In genomic region chr1:94935059-94935458, GRCh38 we compare ENCODE assay signal across 32 cellular contexts.
"Had no signal": no experiment of that assay in that cellular context is flagged by ENCODE, and none has a peak within 500 bp of the region (broad histone marks: within the 10 kb centered on the region; RNA-seq: fewer than 3 reads in every experiment).

No MANE protein-coding gene starts in this region.

- H3K4me3 ChIP-seq: body of pancreas, cardiac muscle cell, coronary artery, dorsolateral prefrontal cortex, gastrocnemius medialis, neural progenitor cell, spleen, testis, uterus had no signal

- FAIRE-seq: keratinocyte had no signal

- H3K36me3 ChIP-seq: cardiac muscle cell, gastrocnemius medialis, neural progenitor cell, spleen, uterus had no signal

- H3K36me3 Mint-ChIP-seq: activated naive CD4-positive, alpha-beta T cell treated with anti-CD3 and anti-CD28 coated beads, Interleukin-2, amount 50 U/mL, for 72 hours had no signal

- H3K9me3 Mint-ChIP-seq: activated naive CD4-positive, alpha-beta T cell treated with anti-CD3 and anti-CD28 coated beads, Interleukin-2, amount 50 U/mL, for 72 hours; activated T-cell treated with anti-CD3 and anti-CD28 coated beads, Interleukin-2, amount 50 U/mL, for 72 hours; naive thymus-derived CD4-positive, alpha-beta T cell; neural progenitor cell; T-helper 2 cell treated with Interferon-gamma antibody and Interleukin-4, amounts not matched to agents 5 μg/mL and 100 μg/mL, for 36 hours; type B pancreatic cell had no signal

- ATAC-seq: activated naive CD4-positive, alpha-beta T cell treated with anti-CD3 and anti-CD28 coated beads, Interleukin-2, amount 50 U/mL, for 72 hours; activated T-cell treated with anti-CD3 and anti-CD28 coated beads, Interleukin-2, amount 50 U/mL, for 72 hours; body of pancreas; gastrocnemius medialis; left cardiac atrium; left ventricle myocardium superior; naive thymus-derived CD4-positive, alpha-beta T cell; right cardiac atrium had no signal

- H3K4me2 ChIP-seq: neural progenitor cell had no signal

- H3K4me3 Mint-ChIP-seq: activated T-cell treated with anti-CD3 and anti-CD28 coated beads, Interleukin-2, amount 50 U/mL, for 72 hours; neural progenitor cell; T-helper 2 cell treated with Interferon-gamma antibody and Interleukin-4, amounts not matched to agents 5 μg/mL and 100 μg/mL, for 36 hours; type B pancreatic cell had no signal

- H3K9me3 ChIP-seq: body of pancreas, gastrocnemius medialis, spleen, testis, uterus had no signal

- H3K27me3 Mint-ChIP-seq: type B pancreatic cell had no signal

- H3K4me1 ChIP-seq: body of pancreas, gastrocnemius medialis, testis had no signal

- H3K27ac ChIP-seq: body of pancreas, cardiac muscle cell, gastrocnemius medialis, testis had no signal

- H3K27me3 ChIP-seq: body of pancreas, cardiac muscle cell, dorsolateral prefrontal cortex, gastrocnemius medialis, neural progenitor cell, spleen, testis, uterus had no signal

- H3K27ac Mint-ChIP-seq: activated T-cell treated with anti-CD3 and anti-CD28 coated beads, Interleukin-2, amount 50 U/mL, for 72 hours; neural progenitor cell; T-helper 2 cell treated with Interferon-gamma antibody and Interleukin-4, amounts not matched to agents 5 μg/mL and 100 μg/mL, for 36 hours had no signal

- DNase-seq: activated CD4-positive, alpha-beta T cell treated with anti-CD3 and anti-CD28 coated beads for 4 hours; activated CD4-positive, alpha-beta T cell treated with anti-CD3 and anti-CD28 coated beads, Interleukin-2, amount 50 U/mL, for 4 hours; activated naive CD4-positive, alpha-beta T cell; activated T-cell treated with anti-CD3 and anti-CD28 coated beads for 4 hours; activated T-cell treated with anti-CD3 and anti-CD28 coated beads, Interleukin-2, amount 50 U/mL, for 72 hours; aorta; body of pancreas; cerebellar nuclear complex; dorsolateral prefrontal cortex; effector memory CD4-positive, alpha-beta T cell; erythroblast; gastrocnemius medialis; glutamatergic neuron; left cardiac atrium; left ventricle myocardium superior; midbrain; naive thymus-derived CD4-positive, alpha-beta T cell; occipital lobe; posterior cingulate gyrus; spleen; stimulated activated naive CD4-positive, alpha-beta T cell treated with Interleukin-2 at 50 U/mL for 16 hours; T-helper 1 cell; testis; uterus had no signal
